ENCODE assay signal across 8 cellular contexts in genomic region chr1:197146108-197147095, GRCh38. TPM values are rescaled to one million over a fixed set of nuclear protein-coding genes. Genes with fewer than 3 reads are reported as not detected.
DNase-seq lines count a peak whose midpoint lies in the region; ATAC-seq, FAIRE-seq and TF ChIP-seq lines count a peak whose summit lies in the region.

A gene with protein sequence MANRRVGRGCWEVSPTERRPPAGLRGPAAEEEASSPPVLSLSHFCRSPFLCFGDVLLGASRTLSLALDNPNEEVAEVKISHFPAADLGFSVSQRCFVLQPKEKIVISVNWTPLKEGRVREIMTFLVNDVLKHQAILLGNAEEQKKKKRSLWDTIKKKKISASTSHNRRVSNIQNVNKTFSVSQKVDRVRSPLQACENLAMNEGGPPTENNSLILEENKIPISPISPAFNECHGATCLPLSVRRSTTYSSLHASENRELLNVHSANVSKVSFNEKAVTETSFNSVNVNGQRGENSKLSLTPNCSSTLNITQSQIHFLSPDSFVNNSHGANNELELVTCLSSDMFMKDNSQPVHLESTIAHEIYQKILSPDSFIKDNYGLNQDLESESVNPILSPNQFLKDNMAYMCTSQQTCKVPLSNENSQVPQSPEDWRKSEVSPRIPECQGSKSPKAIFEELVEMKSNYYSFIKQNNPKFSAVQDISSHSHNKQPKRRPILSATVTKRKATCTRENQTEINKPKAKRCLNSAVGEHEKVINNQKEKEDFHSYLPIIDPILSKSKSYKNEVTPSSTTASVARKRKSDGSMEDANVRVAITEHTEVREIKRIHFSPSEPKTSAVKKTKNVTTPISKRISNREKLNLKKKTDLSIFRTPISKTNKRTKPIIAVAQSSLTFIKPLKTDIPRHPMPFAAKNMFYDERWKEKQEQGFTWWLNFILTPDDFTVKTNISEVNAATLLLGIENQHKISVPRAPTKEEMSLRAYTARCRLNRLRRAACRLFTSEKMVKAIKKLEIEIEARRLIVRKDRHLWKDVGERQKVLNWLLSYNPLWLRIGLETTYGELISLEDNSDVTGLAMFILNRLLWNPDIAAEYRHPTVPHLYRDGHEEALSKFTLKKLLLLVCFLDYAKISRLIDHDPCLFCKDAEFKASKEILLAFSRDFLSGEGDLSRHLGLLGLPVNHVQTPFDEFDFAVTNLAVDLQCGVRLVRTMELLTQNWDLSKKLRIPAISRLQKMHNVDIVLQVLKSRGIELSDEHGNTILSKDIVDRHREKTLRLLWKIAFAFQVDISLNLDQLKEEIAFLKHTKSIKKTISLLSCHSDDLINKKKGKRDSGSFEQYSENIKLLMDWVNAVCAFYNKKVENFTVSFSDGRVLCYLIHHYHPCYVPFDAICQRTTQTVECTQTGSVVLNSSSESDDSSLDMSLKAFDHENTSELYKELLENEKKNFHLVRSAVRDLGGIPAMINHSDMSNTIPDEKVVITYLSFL (N-terminal part only) (minus strand): TSS chr1:197146669. CDS start chr1:197146437, 232 bp downstream.

- DNase-seq in CD1c-positive myeloid dendritic cell (ENCODE audit: extremely low spot score) = peak; percentile 96
- DNase-seq in NCI-H774 (lab: John Stamatoyannopoulos, UW) = peak; percentile 93
- DNase-seq in activated CD4-positive, alpha-beta T cell treated with anti-CD3 and anti-CD28 coated beads, Interleukin-2, amount 50 U/mL, for 24 hours (ENCODE audit: low read depth in 1 of 2, low spot score in 1 of 2) = peak; percentile 77 to 93
- peak; percentile 90 to 95 for DNase-seq in dermis microvascular lymphatic vessel endothelial cell (ENCODE audit: low read depth in 2 of 2)
- peak; percentile 91 for DNase-seq in HepG2 (ENCODE audit: low spot score)
- DNase-seq in stimulated activated CD4-positive, alpha-beta T cell treated with anti-CD3 and anti-CD28 coated beads, Interleukin-2, amount 100 ng/mL, for 48 hours = peak; percentile 84 to 90

- POLR2A ChIA-PET in HepG2 (lab: Yijun Ruan, JAX) = no interaction called here

- in situ Hi-C loops in HepG2 (cut with HindIII; ENCODE audit: extremely low pct_ligation_motif_present, low pct_unique_long_range_greater_than_20kb) = no loop called here

- TSS peak; percentile 83 for BruUV-seq in HepG2 (replicated peaks; lab: Mats Ljungman, UMichigan)

- H3K27ac ChIP-seq in HepG2 (ENCODE audit: extremely low read length, insufficient read depth, low read length) = peak within 1 kb of the TSS; percentile 75

- no peaks in the 10 kb centered on the region; a peak in 1 of 5 replicates for H3K36me3 ChIP-seq in HepG2 (replicated peaks in 1 of 2; ENCODE audit: control insufficient read depth in 1 of 2, insufficient read depth in 2 of 2, low read length in 2 of 2)

- H3K4me1 ChIP-seq in HepG2 (ENCODE audit: insufficient read depth, low read length) = peaks cover 57% of the 10 kb centered on the region

- peak within 1 kb of the TSS; percentile 76 for H3K9ac ChIP-seq in HepG2 (ENCODE audit: insufficient read depth, low read depth, low read length)

- TF ChIP-seq CTCF in HepG2 (CRISPR knock-in tag; IDR thresholded peaks at IDR 0.05) = no peak

- under 1% methylated on average over 32 of the region's 67 CpGs for WGBS in HepG2 (ENCODE audit: low lambda C conversion rate)

- H3K9me3 ChIP-seq in HepG2 (ENCODE audit: low read length) = no peaks in the 10 kb centered on the region

- H3K4me2 ChIP-seq in HepG2 (ENCODE audit: low read depth, low read length) = peak within 1 kb of the TSS; percentile 82

- H2AFZ ChIP-seq in HepG2 (ENCODE audit: low read length) = peak within 1 kb of the TSS; percentile 99

- ATAC-seq in GM19438 (IDR thresholded peaks at IDR 0.05; ENCODE audit: low read depth, unreplicated experiment) = peak; percentile 97
- ATAC-seq in HG03571 (IDR thresholded peaks at IDR 0.05; ENCODE audit: unreplicated experiment) = peak; percentile 99
- ATAC-seq in HepG2 = peak; percentile 98

- H3K4me3 ChIP-seq in HepG2 (replicated peaks in 1 of 3; ENCODE audit: insufficient read depth in 1 of 3, low read depth in 2 of 3, low read length in 3 of 3) = peak within 1 kb of the TSS; percentile 76 to 91 (median 84)

- intact Hi-C loops in HepG2 (cut with micrococcal nuclease; ENCODE audit: unreplicated experiment) = loop anchor here (2.0 kb wide), 1 partner anchor 28 kb away; no protein-coding TSS in a partner anchor

- no peaks in the 10 kb centered on the region for H4K20me1 ChIP-seq in HepG2 (ENCODE audit: insufficient read depth, low read length)

- TF ChIP-seq RAD21 in HepG2 (CRISPR knock-in tag; IDR thresholded peaks at IDR 0.05) = 0 out of 2 replicates have a peak, but pooled peaks have one; percentile 6

- TF ChIP-seq EP300 in HepG2 (IDR thresholded peaks at IDR 0.05; ENCODE audit: low read depth in 2 of 2, low read length in 2 of 2) = no peak
- no peak for TF ChIP-seq EP300 in HepG2 (CRISPR knock-in tag; IDR thresholded peaks at IDR 0.05; ENCODE audit: borderline replicate concordance)

- FAIRE-seq in HepG2 (lab: Jason Lieb, UNC) = peak; percentile 89

- peaks cover 26% of the 10 kb centered on the region for H3K79me2 ChIP-seq in HepG2 (ENCODE audit: insufficient read depth, low read length)

- no peaks in the 10 kb centered on the region; a peak in 1 of 5 replicates for H3K27me3 ChIP-seq in HepG2 (ENCODE audit: control insufficient read depth in 1 of 2, insufficient read depth in 2 of 2, low read length in 2 of 2)

- CTCF ChIA-PET in HepG2 (lab: Yijun Ruan, JAX; ENCODE audit: low intra/inter-chr PET ratio, low total read pairs) = no interaction called here

- TF ChIP-seq POLR2A in HepG2 (IDR thresholded peaks at IDR 0.05; ENCODE audit: insufficient read depth in 1 of 2, low read depth in 2 of 2, low read length in 2 of 2) = peak in 1 of 2 experiments; percentile 45; a peak in 2 of 4 replicates

TF ChIP-seq in HepG2, 621 proteins besides CTCF, POLR2A, EP300 and RAD21 (continues in another document):
- TF ChIP-seq CC2D1A (CRISPR knock-in tag; IDR thresholded peaks at IDR 0.05) (0 out of 2 replicates have a peak, but pooled peaks have one; percentile 63), AFF4 (CRISPR knock-in tag; IDR thresholded peaks at IDR 0.05) (no peak), SNRNP70 (IDR thresholded peaks at IDR 0.05; ENCODE audit: low read depth, low read length) (no peak), SP4 (CRISPR knock-in tag; IDR thresholded peaks at IDR 0.05) (peak; percentile 73; the same call in 1 of the 2 replicates), ZNF724P (CRISPR knock-in tag; IDR thresholded peaks at IDR 0.05; ENCODE audit: borderline replicate concordance) (peak; percentile 87; the same call in 1 of the 2 replicates)

RNA-seq across cellular contexts. Expression of the gene that starts here (rescaled TPM):
- 8.1 and 26.2 TPM in 2 replicates for total RNA-seq in dermis microvascular lymphatic vessel endothelial cell
- total RNA-seq in HepG2 (2016; rRNA removed; fragmentation: Illumina TruSeq; extraction: Trizol) = 29.1 and 35.8 TPM in 2 replicates
- 1.6 and 2.1 TPM in 2 replicates for total RNA-seq in HepG2 (2016; cell fraction: cytosol; rRNA removed; fragmentation: Illumina TruSeq; extraction: Trizol; ENCODE audit: low read depth)
- total RNA-seq in HepG2 (2016; cell fraction: insoluble cytoplasmic fraction; rRNA removed; fragmentation: Illumina TruSeq; extraction: Trizol) = 27.3 and 33.8 TPM in 2 replicates
- 4.8 and 6.2 TPM in 2 replicates for total RNA-seq in HepG2 (2016; cell fraction: membrane; rRNA removed; fragmentation: Illumina TruSeq; extraction: Trizol)
- 106 and 107 TPM in 2 replicates for total RNA-seq in HepG2 (2016; cell fraction: nucleus; rRNA removed; fragmentation: Illumina TruSeq; extraction: Trizol)
- 4.2 and 7.7 TPM in 2 replicates for polyA plus RNA-seq in HepG2 (2011; rRNA removed)
- 1.6 and 1.9 TPM in 2 replicates for polyA plus RNA-seq in HepG2 (2011; cell fraction: cytosol; rRNA removed)
- 7.6 and 8.3 TPM in 2 replicates for polyA plus RNA-seq in HepG2 (2011; cell fraction: nucleus; rRNA removed)
- 5.7 and 11.2 TPM in 2 replicates for polyA plus RNA-seq in HepG2 (2012)
- polyA plus RNA-seq in HepG2 (2016; cell fraction: cytosol; fragmentation: Illumina TruSeq; extraction: Trizol; ENCODE audit: low read depth) = 0.29 and 0.42 TPM in 2 replicates
- polyA plus RNA-seq in HepG2 (2016; cell fraction: insoluble cytoplasmic fraction; fragmentation: Illumina TruSeq; extraction: Trizol; ENCODE audit: low read depth) = 14.1 and 15.2 TPM in 2 replicates
- 1.1 and 1.3 TPM in 2 replicates for polyA plus RNA-seq in HepG2 (2016; cell fraction: membrane; fragmentation: Illumina TruSeq; extraction: Trizol; ENCODE audit: low read depth)
- polyA plus RNA-seq in HepG2 (2016; cell fraction: nucleus; fragmentation: Illumina TruSeq; extraction: Trizol; ENCODE audit: insufficient read depth, low read depth) = 68.0 and 76.0 TPM in 2 replicates
- 5.4 and 39.3 TPM in 2 replicates for polyA minus RNA-seq in HepG2 (2011; rRNA and poly(A)+ RNA removed; ENCODE audit: low replicate concordance)
- polyA minus RNA-seq in HepG2 (2011; cell fraction: cytosol; rRNA and poly(A)+ RNA removed) = 9.2 and 12.6 TPM in 2 replicates
- 53.3 and 75.3 TPM in 2 replicates for polyA minus RNA-seq in HepG2 (2011; cell fraction: nucleus; rRNA and poly(A)+ RNA removed)

Comparison
In these comparisons a context has a peak if more than half of its experiments do, and no peak if none do; other contexts are left out.
1. Peak in every context shown above with its lines: DNase-seq, ATAC-seq, H3K4me3 ChIP-seq and H3K27ac ChIP-seq.